14 cellular contexts compared by ENCODE assay signal in the genomic region with DNA sequence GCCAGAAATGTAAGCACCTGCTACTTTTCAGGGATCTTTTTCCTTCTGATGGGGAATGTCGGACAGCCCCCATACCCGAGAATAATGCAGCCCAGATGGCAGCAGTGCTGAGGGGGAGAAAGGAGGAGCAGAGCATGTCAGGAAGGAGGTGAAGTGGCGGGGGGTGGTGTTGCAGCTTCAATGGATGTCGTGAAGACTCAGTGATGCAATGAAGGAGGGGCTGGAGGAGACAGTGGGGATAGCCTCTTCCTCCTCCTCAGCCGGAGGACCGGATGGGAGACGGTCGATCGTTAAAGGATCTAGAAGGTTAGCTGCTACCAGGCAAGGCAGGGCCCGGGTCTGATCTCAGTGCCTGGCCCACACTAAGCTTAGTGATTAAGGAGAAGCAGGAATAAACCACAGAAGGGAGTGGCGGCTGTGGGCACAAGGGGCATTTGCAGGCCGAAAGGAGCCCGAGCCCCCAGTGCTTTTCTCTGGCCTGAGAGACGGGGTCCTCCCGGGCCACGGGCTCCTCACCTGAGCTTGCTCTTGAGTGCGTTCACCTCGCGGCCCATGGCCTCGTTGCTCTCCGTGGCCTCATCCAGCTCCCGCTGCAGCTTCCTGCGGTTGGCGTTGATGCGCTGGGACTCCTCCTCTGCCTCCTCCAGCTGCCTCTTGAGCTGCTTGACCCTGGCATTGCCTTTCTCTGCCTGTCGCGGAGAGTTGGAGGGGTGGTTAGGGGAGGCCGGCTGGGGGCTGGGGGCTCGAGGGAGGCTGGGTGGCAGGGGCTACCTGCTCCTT.
"Had no signal": no experiment of that assay in that cellular context is flagged by ENCODE, and none has a peak within 500 bp of the region (broad histone marks: within the 10 kb centered on the region; RNA-seq: fewer than 3 reads in every experiment).

No MANE protein-coding gene starts in this region.

- H3K4me3 Mint-ChIP-seq: effector memory CD8-positive, alpha-beta T cell had no signal

- ATAC-seq: activated CD4-positive, CD25-positive, alpha-beta regulatory T cell treated with anti-CD3 and anti-CD28 coated beads, Interleukin-2, amount 50 U/mL, for 24 hours; body of pancreas; effector memory CD8-positive, alpha-beta T cell; left cardiac atrium; naive thymus-derived CD4-positive, alpha-beta T cell had no signal

- H3K9me3 Mint-ChIP-seq: effector memory CD8-positive, alpha-beta T cell; naive thymus-derived CD4-positive, alpha-beta T cell had no signal

- DNase-seq: activated CD8-positive, alpha-beta memory T cell treated with anti-CD3 and anti-CD28 coated beads for 24 hours; activated CD8-positive, alpha-beta memory T cell treated with anti-CD3 and anti-CD28 coated beads, Interleukin-2, amount 50 U/mL, for 48 hours; activated naive CD4-positive, alpha-beta T cell treated with Interleukin-2 at 50 U/mL for 16 hours; body of pancreas; effector memory CD8-positive, alpha-beta T cell; foreskin fibroblast; left cardiac atrium; mesendoderm; naive thymus-derived CD4-positive, alpha-beta T cell; spleen; stimulated activated CD4-positive, alpha-beta T cell treated with anti-CD3 and anti-CD28 coated beads, Interleukin-4, amount 100 ng/mL, for 4 hours; stimulated activated naive CD4-positive, alpha-beta T cell; T-helper 9 cell had no signal

- H3K27me3 Mint-ChIP-seq: effector memory CD8-positive, alpha-beta T cell; naive thymus-derived CD4-positive, alpha-beta T cell had no signal
